In genomic region chr12:68641138-68641537, GRCh38 we compare ENCODE assay signal across 8 cellular contexts. TPM values are rescaled to one million over a fixed set of nuclear protein-coding genes. Genes with fewer than 3 reads are reported as not detected.
DNase-seq lines count a peak whose midpoint lies in the region; ATAC-seq and TF ChIP-seq lines count a peak whose summit lies in the region.

No MANE protein-coding gene starts in this region.

- POLR2A ChIA-PET in activated CD8-positive, alpha-beta T cell treated with anti-CD3 and anti-CD28 coated beads for 36 hours (lab: Charles Lee) = interaction anchor here (0.7 to 1.3 kb wide), 4 partner anchors 12 to 52 kb away, joined by 3 to 6 read pairs (median 6); no protein-coding TSS in a partner anchor

- no peaks in the 10 kb centered on the region for H3K9me3 Mint-ChIP-seq in activated CD8-positive, alpha-beta T cell treated with anti-CD3 and anti-CD28 coated beads for 36 hours
- no peaks in the 10 kb centered on the region for H3K9me3 Mint-ChIP-seq in GM23338

- peaks cover 47% of the 10 kb centered on the region for H4K20me1 ChIP-seq in GM23338 (replicated peaks; ENCODE audit: insufficient read depth)

- H3K27me3 ChIP-seq in GM23338 (ENCODE audit: insufficient read depth) = no peaks in the 10 kb centered on the region

- no peak overlapping the region for H2AFZ ChIP-seq in GM23338

- H3K4me3 Mint-ChIP-seq in activated CD8-positive, alpha-beta T cell treated with anti-CD3 and anti-CD28 coated beads for 36 hours = peak overlapping the region; percentile 59
- no peak overlapping the region for H3K4me3 Mint-ChIP-seq in GM23338

- H3K4me1 Mint-ChIP-seq in activated CD8-positive, alpha-beta T cell treated with anti-CD3 and anti-CD28 coated beads for 36 hours (ENCODE audit: low read depth) = peaks cover 89% of the 10 kb centered on the region
- H3K4me1 Mint-ChIP-seq in GM23338 = peaks cover 6% of the 10 kb centered on the region; the same call in 1 of the 3 replicates

- H3K27ac Mint-ChIP-seq in activated CD8-positive, alpha-beta T cell treated with anti-CD3 and anti-CD28 coated beads for 36 hours = peak overlapping the region; percentile 67
- no peak overlapping the region for H3K27ac Mint-ChIP-seq in GM23338

- TF ChIP-seq CTCF in activated CD8-positive, alpha-beta T cell treated with anti-CD3 and anti-CD28 coated beads for 36 hours (IDR thresholded peaks at IDR 0.05) = no peak
- no peak for TF ChIP-seq CTCF in GM23338 (conservative IDR thresholded peaks at IDR 0.05; ENCODE audit: low read depth in 2 of 2)

- no peaks in the 10 kb centered on the region for H3K9me2 ChIP-seq in GM23338 (ENCODE audit: insufficient read depth)

- no peak overlapping the region for H3K27ac ChIP-seq in GM23338 (ENCODE audit: low read depth)

- no peak overlapping the region for H3K4me2 ChIP-seq in GM23338

- H3F3A ChIP-seq in GM23338 (replicated peaks; ENCODE audit: low read depth) = no peaks in the 10 kb centered on the region

- DNase-seq in GM19238 (ENCODE audit: insufficient read length, low spot score) (peak; percentile 17), GM23338 (ENCODE audit: low spot score) (no peak), dermis blood vessel endothelial cell (no peak), SKM-1 (lab: John Stamatoyannopoulos, UW; ENCODE audit: unreplicated experiment) (no peak), NOMO-1 (lab: John Stamatoyannopoulos, UW; ENCODE audit: unreplicated experiment in 2 of 2) (no peak)
- peak; percentile 78 for DNase-seq in activated CD8-positive, alpha-beta T cell treated with anti-CD3 and anti-CD28 coated beads for 36 hours
- peak; percentile 35 to 50 (median 46) for DNase-seq in stimulated activated CD4-positive, alpha-beta T cell treated with anti-CD3 and anti-CD28 coated beads, Interleukin-12 subunit alpha, Interleukin-12 subunit beta, amount 100 ng/mL, for 48 hours (ENCODE audit: low read depth in 2 of 3, low spot score in 1 of 3)

- CTCF ChIA-PET in activated CD8-positive, alpha-beta T cell treated with anti-CD3 and anti-CD28 coated beads for 36 hours (lab: Charles Lee) = interaction anchor here (0.7 to 1.7 kb wide), 4 partner anchors 9 to 601 kb away, joined by 3 to 4 read pairs (median 3); no protein-coding TSS in a partner anchor

- no peak overlapping the region for H3K4me3 ChIP-seq in GM23338

- peaks cover 98% of the 10 kb centered on the region for H3K79me2 ChIP-seq in GM23338 (replicated peaks; ENCODE audit: insufficient read depth)

- intact Hi-C loops in activated CD8-positive, alpha-beta T cell treated with anti-CD3 and anti-CD28 coated beads for 36 hours (cut with micrococcal nuclease) = no loop called here

- no peaks in the 10 kb centered on the region for H3K27me3 Mint-ChIP-seq in activated CD8-positive, alpha-beta T cell treated with anti-CD3 and anti-CD28 coated beads for 36 hours
- peaks cover 3% of the 10 kb centered on the region for H3K27me3 Mint-ChIP-seq in GM23338 (ENCODE audit: insufficient read depth, low read depth, poor library complexity)

- no peaks in the 10 kb centered on the region for H3K36me3 ChIP-seq in GM23338 (ENCODE audit: insufficient read depth)

- no peaks in the 10 kb centered on the region for H3K4me1 ChIP-seq in GM23338 (ENCODE audit: insufficient read depth)

- ATAC-seq in HG02970 (IDR thresholded peaks at IDR 0.05; ENCODE audit: low FRiP score, unreplicated experiment) = peak; percentile 79
- ATAC-seq in activated CD8-positive, alpha-beta T cell treated with anti-CD3 and anti-CD28 coated beads for 36 hours = peak; percentile 96
- ATAC-seq in GM23338 = no peak

- H3K36me3 Mint-ChIP-seq in activated CD8-positive, alpha-beta T cell treated with anti-CD3 and anti-CD28 coated beads for 36 hours (ENCODE audit: low read depth) = peaks cover 36% of the 10 kb centered on the region
- no peaks in the 10 kb centered on the region for H3K36me3 Mint-ChIP-seq in GM23338 (ENCODE audit: low read depth)

TF ChIP-seq in GM23338, 12 proteins besides CTCF, POLR2A, EP300 and RAD21 (continues in another document):
- TF ChIP-seq NANOG (IDR thresholded peaks at IDR 0.05; ENCODE audit: borderline replicate concordance) (no peak), ZNF331 (CRISPR knock-in tag; IDR thresholded peaks at IDR 0.05; ENCODE audit: low read depth) (no peak), POLR2AphosphoS5 (IDR thresholded peaks at IDR 0.05; ENCODE audit: low read depth) (no peak), EZH2phosphoT487 (IDR thresholded peaks at IDR 0.05; ENCODE audit: unreplicated experiment) (no peak), REST (IDR thresholded peaks at IDR 0.05; ENCODE audit: unreplicated experiment) (no peak), ETS1 (IDR thresholded peaks at IDR 0.05) (no peak), JUNB (IDR thresholded peaks at IDR 0.05; ENCODE audit: unreplicated experiment) (no peak)

RNA-seq across cellular contexts. Expression of gene RAP1B, which starts 30.4 kb away (rescaled TPM):
- 100 to 1,000 TPM; 187 to 192 TPM for total RNA-seq in activated CD8-positive, alpha-beta T cell treated with anti-CD3 and anti-CD28 coated beads for 36 hours
- 122 and 128 TPM in 2 replicates for total RNA-seq in GM23338 (2014; rRNA removed; shearing (Covaris generic))
- 76.0 and 90.6 TPM in 2 replicates for polyA plus RNA-seq in GM23338 (2016; fragmentation: Nextera tagmentation; extraction: Ambion mirVana)
- 198 and 301 TPM in 2 replicates for total RNA-seq in dermis blood vessel endothelial cell

RNA-seq across cellular contexts. Expression of gene NUP107, which starts 45.6 kb away (rescaled TPM):
- 100 to 1,000 TPM; 142 to 143 TPM for total RNA-seq in activated CD8-positive, alpha-beta T cell treated with anti-CD3 and anti-CD28 coated beads for 36 hours
- total RNA-seq in GM23338 (2014; rRNA removed; shearing (Covaris generic)) = 124 and 152 TPM in 2 replicates
- polyA plus RNA-seq in GM23338 (2016; fragmentation: Nextera tagmentation; extraction: Ambion mirVana) = 94.2 and 123 TPM in 2 replicates
- total RNA-seq in dermis blood vessel endothelial cell = 56.5 and 75.8 TPM in 2 replicates

Comparison
In these comparisons a context has a peak if more than half of its experiments do, and no peak if none do; other contexts are left out.
1. DNase-seq: peak in GM19238 (single experiment), activated CD8-positive, alpha-beta T cell treated with anti-CD3 and anti-CD28 coated beads for 36 hours (single experiment) and stimulated activated CD4-positive, alpha-beta T cell treated with anti-CD3 and anti-CD28 coated beads, Interleukin-12 subunit alpha, Interleukin-12 subunit beta, amount 100 ng/mL, for 48 hours (3 of 3); none in GM23338 (single experiment), dermis blood vessel endothelial cell (single experiment), SKM-1 (single experiment) and NOMO-1 (0 of 2).